In the genomic region with DNA sequence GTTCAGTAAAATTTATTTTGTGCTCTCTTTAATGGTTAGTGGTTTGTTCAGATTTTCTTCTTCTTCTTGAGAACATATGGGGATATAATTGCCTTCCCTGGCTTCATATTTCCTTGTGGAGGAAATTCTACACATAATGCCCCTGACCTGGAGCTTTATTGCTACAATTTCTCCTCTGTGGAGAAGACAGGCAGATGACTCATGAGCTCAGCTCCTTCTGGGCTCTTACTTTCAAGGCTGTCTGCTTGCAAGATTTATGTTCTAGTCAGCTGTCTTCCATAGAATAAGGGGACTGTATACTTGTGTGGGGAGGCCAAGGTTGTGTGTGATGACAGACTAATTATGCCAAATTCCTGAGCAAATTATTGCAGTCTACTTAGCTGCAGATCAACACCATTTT, we compare ENCODE assay signal across 16 cellular contexts. TPM values are rescaled to one million over a fixed set of nuclear protein-coding genes. Genes with fewer than 3 reads are reported as not detected.
DNase-seq lines count a peak whose midpoint lies in the region; ATAC-seq and TF ChIP-seq lines count a peak whose summit lies in the region.
"Had no signal": no experiment of that assay in that cellular context is flagged by ENCODE, and none has a peak within 500 bp of the region (broad histone marks: within the 10 kb centered on the region; RNA-seq: fewer than 3 reads in every experiment).

No MANE protein-coding gene starts in this region.

- H3K79me2 ChIP-seq in mammary epithelial cell (ENCODE audit: insufficient read depth, low read length): no peaks in the 10 kb centered on the region

- no peaks in the 10 kb centered on the region for H3K27me3 ChIP-seq in mammary epithelial cell (ENCODE audit: insufficient read depth, low read length)

- no peaks in the 10 kb centered on the region for H3K4me1 ChIP-seq in mammary epithelial cell (ENCODE audit: insufficient read depth, low read length)

- no peak overlapping the region for H3K27ac ChIP-seq in mammary epithelial cell (ENCODE audit: insufficient read depth, low read depth, low read length)

- no peak overlapping the region for H3K9ac ChIP-seq in mammary epithelial cell (ENCODE audit: insufficient read depth, low read length)

- H3K4me2 ChIP-seq in mammary epithelial cell (ENCODE audit: insufficient read depth, low read depth, low read length): no peak overlapping the region

- CTCF ChIA-PET in mammary epithelial cell (lab: Charles Lee; ENCODE audit: low non-redundant PET): interaction anchor here (0.6 kb wide), 1 partner anchor 351 kb away, joined by 3 read pairs; a partner anchor contains a TSS

- DNase-seq in DMS 273 treated with DMSO at 0.1 percent for 48 hours (lab: John Stamatoyannopoulos, UW) (peak; percentile 64), NB4 (ENCODE audit: low read depth) (peak; percentile 11), mammary epithelial cell (peak; percentile 9), left colon (no peak), G401 (ENCODE audit: low spot score) (no peak), activated T-cell treated with anti-CD3 and anti-CD28 coated beads for 4 hours (no peak), iPS-NIHi11 (ENCODE audit: low spot score) (no peak), Right ventricle myocardium inferior (ENCODE audit: missing footprints) (no peak)
- DNase-seq: amniotic stem cell; C1 segment of cervical spinal cord; effector memory CD4-positive, alpha-beta T cell; retina; RPMI8226; stimulated activated CD4-positive, alpha-beta T cell treated with anti-CD3 and anti-CD28 coated beads, Interleukin-4, amount 100 ng/mL, for 24 hours; stimulated activated naive CD8-positive, alpha-beta T cell treated with anti-CD3 and anti-CD28 coated beads, Interleukin-15, Interleukin-2, amounts not matched to agents 100 U/mL and 50 U/mL, for 24 hours had no signal

- intact Hi-C loops in mammary epithelial cell (cut with micrococcal nuclease): no loop called here
- intact Hi-C loops in left colon (cut with DNase I, micrococcal nuclease): no loop called here
- intact Hi-C loops in Right ventricle myocardium inferior (cut with DNase I): no loop called here

- no peak overlapping the region for H2AFZ ChIP-seq in mammary epithelial cell (ENCODE audit: low read depth, low read length)

- BruUV-seq in mammary epithelial cell (replicated peaks; lab: Mats Ljungman, UMichigan): no TSS peak

- H3K9me3 ChIP-seq in mammary epithelial cell (replicated peaks; ENCODE audit: insufficient read depth, low read length): no peaks in the 10 kb centered on the region

- in situ Hi-C loops in mammary epithelial cell (cut with MboI; ENCODE audit: low sequenced_read_pairs in 2 of 2) (no loop called here), G401 (cut with HindIII; ENCODE audit: low sequenced_read_pairs) (no loop called here)

- TF ChIP-seq CTCF in NB4 (IDR thresholded peaks at IDR 0.05; ENCODE audit: low read depth, low read length) (no peak), mammary epithelial cell (conservative IDR thresholded peaks at IDR 0.05 in 1 of 2, IDR thresholded peaks at IDR 0.05 in 1 of 2; ENCODE audit: extremely low read depth in 1 of 2, insufficient read depth in 1 of 2, low read depth in 1 of 2, low read length in 2 of 2) (no peak)

- H3K36me3 ChIP-seq in mammary epithelial cell (ENCODE audit: insufficient read depth, low read length): no peaks in the 10 kb centered on the region

- H3K4me3 ChIP-seq in NB4 (ENCODE audit: low read depth, low read length) (no peak overlapping the region), mammary epithelial cell (replicated peaks in 1 of 3; ENCODE audit: insufficient read depth in 1 of 3, low read depth in 2 of 3, low read length in 3 of 3) (no peak overlapping the region)

- H4K20me1 ChIP-seq in mammary epithelial cell (ENCODE audit: insufficient read depth, low read length): no peaks in the 10 kb centered on the region

- TF ChIP-seq POLR2A in NB4 (IDR thresholded peaks at IDR 0.05; ENCODE audit: extremely low read depth, insufficient read length): no peak

- dilution Hi-C loops in mammary epithelial cell (cut with HindIII; ENCODE audit: low sequenced_read_pairs): no loop called here

- ATAC-seq in left colon (peak; percentile 61), Right ventricle myocardium inferior (no peak)
- ATAC-seq: stimulated activated naive CD8-positive, alpha-beta T cell treated with anti-CD3 and anti-CD28 coated beads, Interleukin-15, Interleukin-2, amounts not matched to agents 100 U/mL and 50 U/mL, for 24 hours had no signal

RNA-seq across cellular contexts. Expression of a gene that starts 1.6 kb away (rescaled TPM):
- under 1 TPM in 1 of 2 donors, not detected in 1; under 0.01 TPM for total RNA-seq in mammary epithelial cell
- polyA plus RNA-seq in mammary epithelial cell: not detected
- not detected for polyA minus RNA-seq in mammary epithelial cell
- under 1 TPM in 1 of 2 donors, not detected in 1; 0.18 TPM for total RNA-seq in left colon
- total RNA-seq in G401 (2014; rRNA removed; shearing (Covaris generic)): 0.03 TPM in 1 of 2 replicates, not detected in the other
- total RNA-seq in Right ventricle myocardium inferior: not detected
- total RNA-seq: mucosa of gallbladder had no signal

RNA-seq across cellular contexts. Expression of a gene that starts 43.1 kb away (rescaled TPM):
- total RNA-seq in mammary epithelial cell (100 to 1,000 TPM; 213 to 238 TPM), left colon (100 to 1,000 TPM; 152 to 255 TPM), Right ventricle myocardium inferior (19.3 TPM)
- 28.7 TPM for polyA plus RNA-seq in mammary epithelial cell
- 85.3 TPM for polyA minus RNA-seq in mammary epithelial cell
- 77.6 and 116 TPM in 2 replicates for total RNA-seq in G401 (2014; rRNA removed; shearing (Covaris generic))

Comparison
In these comparisons a context has a peak if more than half of its experiments do, and no peak if none do; other contexts are left out.
1. DNase-seq: peak in DMS 273 treated with DMSO at 0.1 percent for 48 hours (single experiment), NB4 (single experiment) and mammary epithelial cell (single experiment); none in left colon (0 of 2), G401 (single experiment), activated T-cell treated with anti-CD3 and anti-CD28 coated beads for 4 hours (single experiment), iPS-NIHi11 (single experiment) and Right ventricle myocardium inferior (single experiment).